Comparison of ENCODE assay signal across 8 cellular contexts in genomic region chr19:56111601-56112312, GRCh38. TPM values are rescaled to one million over a fixed set of nuclear protein-coding genes. Genes with fewer than 3 reads are reported as not detected.
A peak's percentile ranks its signal among the peaks of the same experiment; 100 is the strongest.
DNase-seq lines count a peak whose midpoint lies in the region; ATAC-seq and TF ChIP-seq lines count a peak whose summit lies in the region.

No MANE protein-coding gene starts in this region.

- peak overlapping the region in 2 of 3 donors; percentile 42 to 64 for H3K9ac ChIP-seq in skeletal muscle tissue (ENCODE audit: low read depth in 1 of 3, low read length in 3 of 3)

- ATAC-seq in activated CD4-positive, CD25-positive, alpha-beta regulatory T cell treated with anti-CD3 and anti-CD28 coated beads, Interleukin-2, amount 50 U/mL, for 24 hours = peak; percentile 77 to 85
- peak; percentile 68 for ATAC-seq in HG03196 (IDR thresholded peaks at IDR 0.05; ENCODE audit: unreplicated experiment)

- H3K27me3 ChIP-seq in left ventricle myocardium inferior (ENCODE audit: low read depth) (no peaks in the 10 kb centered on the region), skeletal muscle tissue (ENCODE audit: control insufficient read depth in 3 of 3, insufficient read depth in 3 of 3, low read length in 3 of 3) (no peaks in the 10 kb centered on the region)

- peak overlapping the region; percentile 85 for H3K27ac ChIP-seq in left ventricle myocardium inferior (replicated peaks)
- H3K27ac ChIP-seq in skeletal muscle tissue (ENCODE audit: low read depth, low read length) = peak overlapping the region; percentile 69

- H3K4me1 ChIP-seq in left ventricle myocardium inferior = peaks cover 98% of the 10 kb centered on the region
- H3K4me1 ChIP-seq in skeletal muscle tissue (ENCODE audit: control insufficient read depth in 3 of 3, insufficient read depth in 3 of 3, low read length in 3 of 3) = peaks cover 62 to 76% (median 74%) of the 10 kb centered on the region in 3 donors

- H3K9me3 ChIP-seq in left ventricle myocardium inferior (replicated peaks) (no peaks in the 10 kb centered on the region), skeletal muscle tissue (ENCODE audit: control insufficient read depth in 3 of 3, low read length in 3 of 3) (no peaks in the 10 kb centered on the region)

- no peak for DNase-seq in activated CD4-positive, CD25-positive, alpha-beta regulatory T cell treated with anti-CD3 and anti-CD28 coated beads, Interleukin-2, amount 50 U/mL, for 72 hours
- peak; percentile 31 to 46 for DNase-seq in activated CD4-positive, alpha-beta T cell treated with anti-CD3 and anti-CD28 coated beads, Interleukin-2, amount 50 U/mL, for 48 hours
- DNase-seq in left ventricle myocardium inferior (peak; percentile 53), NCI-H446 treated with DMSO at 0.1 percent for 48 hours (lab: John Stamatoyannopoulos, UW) (no peak), OCI-M2 (lab: John Stamatoyannopoulos, UW; ENCODE audit: unreplicated experiment) (no peak)

- H3K4me3 ChIP-seq in left ventricle myocardium inferior (peak overlapping the region; percentile 35), skeletal muscle tissue (ENCODE audit: low read length in 3 of 3) (peak overlapping the region in 1 of 3 donors; percentile 30)

- H3K36me3 ChIP-seq in left ventricle myocardium inferior (no peaks in the 10 kb centered on the region), skeletal muscle tissue (ENCODE audit: control insufficient read depth in 3 of 3, insufficient read depth in 3 of 3, low read length in 3 of 3) (peaks cover 0 to 2% (median 0%) of the 10 kb centered on the region in 3 donors)

- intact Hi-C loops in left ventricle myocardium inferior (cut with micrococcal nuclease) = no loop called here

- TF ChIP-seq CTCF in left ventricle myocardium inferior (IDR thresholded peaks at IDR 0.05; ENCODE audit: borderline replicate concordance) = no peak

RNA-seq across cellular contexts. Expression of gene ZNF787, which starts 9.3 kb away (rescaled TPM):
- total RNA-seq in left ventricle myocardium inferior = 31.8 TPM
- total RNA-seq in skeletal muscle tissue = 34.4 TPM

RNA-seq across cellular contexts. Expression of gene ZNF444, which starts 29.3 kb away (rescaled TPM):
- 19.2 TPM for total RNA-seq in left ventricle myocardium inferior
- total RNA-seq in skeletal muscle tissue = 7.3 TPM

Comparison
In these comparisons a context has a peak if more than half of its experiments do, and no peak if none do; other contexts are left out.
1. DNase-seq: peak in activated CD4-positive, alpha-beta T cell treated with anti-CD3 and anti-CD28 coated beads, Interleukin-2, amount 50 U/mL, for 48 hours (2 of 2) and left ventricle myocardium inferior (single experiment); none in activated CD4-positive, CD25-positive, alpha-beta regulatory T cell treated with anti-CD3 and anti-CD28 coated beads, Interleukin-2, amount 50 U/mL, for 72 hours (single experiment), NCI-H446 treated with DMSO at 0.1 percent for 48 hours (single experiment) and OCI-M2 (single experiment).